Comparison of ENCODE assay signal across 8 cellular contexts in the genomic region with DNA sequence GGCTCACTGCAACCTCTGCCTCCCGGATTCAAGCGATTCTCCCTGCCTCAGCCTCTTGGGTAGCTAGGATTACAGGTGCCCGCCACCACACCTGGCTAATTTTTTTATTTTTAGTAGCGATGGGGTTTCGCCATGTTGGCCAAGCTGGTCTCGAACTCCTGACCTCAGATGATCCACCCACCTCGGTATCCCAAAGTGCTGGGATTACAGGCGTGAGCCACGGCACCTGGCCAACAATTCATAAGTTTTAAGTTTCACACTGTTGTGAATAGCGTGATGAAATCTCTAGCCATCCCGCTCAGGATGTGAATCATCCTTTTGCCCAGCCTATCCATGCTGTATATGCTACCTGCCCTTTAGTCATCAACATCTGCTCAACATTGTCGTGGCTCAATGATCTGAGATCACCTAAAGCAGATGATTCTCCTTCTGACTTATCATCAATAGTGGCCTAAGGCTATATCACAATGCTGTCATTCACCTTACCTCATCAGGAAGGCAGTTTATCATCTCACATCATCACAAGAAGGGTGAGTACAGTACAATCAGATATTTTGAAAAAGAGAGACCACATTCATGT. TPM values are rescaled to one million over a fixed set of nuclear protein-coding genes. Genes with fewer than 3 reads are reported as not detected.
DNase-seq lines count a peak whose midpoint lies in the region; TF ChIP-seq lines count a peak whose summit lies in the region.
"Had no signal": no experiment of that assay in that cellular context is flagged by ENCODE, and none has a peak within 500 bp of the region (broad histone marks: within the 10 kb centered on the region; RNA-seq: fewer than 3 reads in every experiment).

No MANE protein-coding gene starts in this region.

- H3K36me3 ChIP-seq in osteoblast (ENCODE audit: insufficient read depth, low read length) = peaks cover 6% of the 10 kb centered on the region

- no peak overlapping the region for H2AFZ ChIP-seq in osteoblast (ENCODE audit: low read length)

- H3K4me3 ChIP-seq in astrocyte of the cerebellum (ENCODE audit: low read depth, low read length) (no peak overlapping the region), osteoblast (ENCODE audit: insufficient read depth, low read length) (no peak overlapping the region)
- H3K4me3 ChIP-seq: heart left ventricle had no signal

- H3K79me2 ChIP-seq in osteoblast (ENCODE audit: insufficient read depth, low read length) = peaks cover 87% of the 10 kb centered on the region

- peaks cover 42% of the 10 kb centered on the region for H4K20me1 ChIP-seq in osteoblast (ENCODE audit: insufficient read depth, low read length)

- H3K4me2 ChIP-seq in osteoblast (ENCODE audit: insufficient read depth, low read length) = peak overlapping the region; percentile 42

- no peak for TF ChIP-seq CTCF in astrocyte of the cerebellum (IDR thresholded peaks at IDR 0.05; ENCODE audit: low read depth, low read length, missing control alignments)
- no peak for TF ChIP-seq CTCF in osteoblast (IDR thresholded peaks at IDR 0.05; ENCODE audit: extremely low read depth, low read depth, low read length)

- peak; percentile 85 for DNase-seq in H4 (ENCODE audit: low spot score)
- peak; percentile 9 for DNase-seq in NCI-H69 (lab: John Stamatoyannopoulos, UW)
- DNase-seq in astrocyte of the cerebellum (ENCODE audit: low read depth) = peak; percentile 79
- DNase-seq in osteoblast (ENCODE audit: insufficient read length, low spot score, missing footprints) = no peak
- DNase-seq in GM19238 (ENCODE audit: insufficient read length, low spot score) = no peak
- DNase-seq in C1 segment of cervical spinal cord (lab: John Stamatoyannopoulos, UW) = no peak
- DNase-seq in NCI-H187 treated with DMSO at 0.1 percent for 48 hours (lab: John Stamatoyannopoulos, UW) = no peak
- DNase-seq: heart left ventricle had no signal

- peaks cover 53% of the 10 kb centered on the region for H3K4me1 ChIP-seq in osteoblast (ENCODE audit: insufficient read depth, low read length)

- in situ Hi-C loops in astrocyte of the cerebellum (cut with HindIII; ENCODE audit: low sequenced_read_pairs) = no loop called here

- peak overlapping the region; percentile 98 for H3K27ac ChIP-seq in osteoblast (ENCODE audit: low read depth, low read length)
- H3K27ac ChIP-seq: heart left ventricle had no signal

- no peaks in the 10 kb centered on the region for H3K9me3 ChIP-seq in osteoblast (ENCODE audit: low read depth, low read length)
- H3K9me3 ChIP-seq: heart left ventricle had no signal

- no peaks in the 10 kb centered on the region for H3K27me3 ChIP-seq in osteoblast (ENCODE audit: insufficient read depth, low read length)
- H3K27me3 ChIP-seq: heart left ventricle had no signal

RNA-seq across cellular contexts. Expression of gene PFDN2, which starts 2.6 kb away (rescaled TPM):
- total RNA-seq in H4 (2014; rRNA removed; shearing (Covaris generic)) = 85.6 and 94.8 TPM in 2 replicates
- 17.7 and 27.9 TPM in 2 replicates for total RNA-seq in osteoblast

RNA-seq across cellular contexts. Expression of gene NIT1, which starts 2.7 kb away (rescaled TPM):
- 34.9 and 36.6 TPM in 2 replicates for total RNA-seq in H4 (2014; rRNA removed; shearing (Covaris generic))
- total RNA-seq in osteoblast = 23.9 and 28.0 TPM in 2 replicates

RNA-seq across cellular contexts. Expression of gene KLHDC9, which starts 17.1 kb away (rescaled TPM):
- not detected in 2 replicates for total RNA-seq in H4 (2014; rRNA removed; shearing (Covaris generic))
- 1.4 and 1.5 TPM in 2 replicates for total RNA-seq in osteoblast

RNA-seq across cellular contexts. Expression of gene DEDD, which starts 17.2 kb away (rescaled TPM):
- total RNA-seq in H4 (2014; rRNA removed; shearing (Covaris generic)) = 22.2 and 28.2 TPM in 2 replicates
- 36.6 and 41.0 TPM in 2 replicates for total RNA-seq in osteoblast

RNA-seq across cellular contexts. Expression of gene NECTIN4, which starts 25.9 kb away (rescaled TPM):
- total RNA-seq in H4 (2014; rRNA removed; shearing (Covaris generic)) = 0.14 TPM in 1 of 2 replicates, not detected in the other
- under 0.01 TPM in 2 replicates for total RNA-seq in osteoblast

Comparison
In these comparisons a context has a peak if more than half of its experiments do, and no peak if none do; other contexts are left out.
1. DNase-seq: peak in H4 (single experiment), NCI-H69 (single experiment) and astrocyte of the cerebellum (single experiment); none in osteoblast (single experiment), GM19238 (single experiment), C1 segment of cervical spinal cord (0 of 14) and NCI-H187 treated with DMSO at 0.1 percent for 48 hours (single experiment).